Comparison of ENCODE assay signal across 8 cellular contexts in genomic region chr13:74132152-74132767, GRCh38. TPM values are rescaled to one million over a fixed set of nuclear protein-coding genes. Genes with fewer than 3 reads are reported as not detected.
DNase-seq lines count a peak whose midpoint lies in the region; ATAC-seq and TF ChIP-seq lines count a peak whose summit lies in the region.

No MANE protein-coding gene starts in this region.

- H3K4me3 Mint-ChIP-seq in activated T-cell treated with anti-CD3 and anti-CD28 coated beads, Interleukin-2, amount 50 U/mL, for 24 hours = peak overlapping the region; percentile 99

- peak overlapping the region; percentile 65 to 98 (median 89) for H3K4me3 ChIP-seq in heart right ventricle
- H3K4me3 ChIP-seq in gastrocnemius medialis = peak overlapping the region; percentile 84 to 97 (median 90)

- H3K4me1 Mint-ChIP-seq in activated T-cell treated with anti-CD3 and anti-CD28 coated beads, Interleukin-2, amount 50 U/mL, for 24 hours (ENCODE audit: low read depth) = peaks cover 49% of the 10 kb centered on the region

- H3K4me1 ChIP-seq in heart right ventricle (peaks cover 0 to 62% (median 38%) of the 10 kb centered on the region in 9 donors), gastrocnemius medialis (peaks cover 36 to 45% of the 10 kb centered on the region in 2 donors)

- ATAC-seq in heart right ventricle (no peak), Right ventricle myocardium inferior (no peak), gastrocnemius medialis (no peak), GM18907 (IDR thresholded peaks at IDR 0.05; ENCODE audit: unreplicated experiment) (no peak), HG03457 (IDR thresholded peaks at IDR 0.05; ENCODE audit: unreplicated experiment) (no peak)

- peaks cover 0 to 12% (median 0%) of the 10 kb centered on the region in 7 donors for H3K27me3 ChIP-seq in heart right ventricle
- no peaks in the 10 kb centered on the region for H3K27me3 ChIP-seq in gastrocnemius medialis

- TF ChIP-seq CTCF in heart right ventricle (IDR thresholded peaks at IDR 0.05) (no peak), gastrocnemius medialis (IDR thresholded peaks at IDR 0.05 in 4 of 5, conservative IDR thresholded peaks at IDR 0.05 in 1 of 5) (no peak)

- DNase-seq in heart right ventricle (no peak), Right ventricle myocardium inferior (ENCODE audit: missing footprints) (no peak), globus pallidus (ENCODE audit: low spot score) (peak; percentile 24), gastrocnemius medialis (no peak), COLO668 (lab: John Stamatoyannopoulos, UW; ENCODE audit: unreplicated experiment) (no peak)
- no peak for DNase-seq in activated T-cell treated with anti-CD3 and anti-CD28 coated beads, Interleukin-2, amount 50 U/mL, for 24 hours

- in situ Hi-C loops in gastrocnemius medialis (cut with MboI; ENCODE audit: low sequenced_read_pairs in 4 of 4) = no loop called here

- H3K27me3 Mint-ChIP-seq in activated T-cell treated with anti-CD3 and anti-CD28 coated beads, Interleukin-2, amount 50 U/mL, for 24 hours = no peaks in the 10 kb centered on the region

- H3K36me3 ChIP-seq in heart right ventricle = no peaks in the 10 kb centered on the region
- H3K36me3 ChIP-seq in gastrocnemius medialis = no peaks in the 10 kb centered on the region

- intact Hi-C loops in heart right ventricle (cut with DNase I) = loop anchor here in 9 of 10 donors (2.0 to 10.0 kb wide), 16 partner anchors 45 to 1083 kb away; no protein-coding TSS in a partner anchor
- intact Hi-C loops in Right ventricle myocardium inferior (cut with DNase I) = loop anchor here (2.0 to 5.0 kb wide), 4 partner anchors 155 to 365 kb away; no protein-coding TSS in a partner anchor
- intact Hi-C loops in gastrocnemius medialis (cut with DNase I; ENCODE audit: low total_unique reads) = loop anchor here (10.0 kb wide), 3 partner anchors 297 to 1077 kb away; partner anchors contain the start of gene KLF5

- H3K9me3 ChIP-seq in heart right ventricle = no peaks in the 10 kb centered on the region
- H3K9me3 ChIP-seq in gastrocnemius medialis = no peaks in the 10 kb centered on the region

- peak overlapping the region; percentile 100 for H3K27ac Mint-ChIP-seq in activated T-cell treated with anti-CD3 and anti-CD28 coated beads, Interleukin-2, amount 50 U/mL, for 24 hours

- H3K27ac ChIP-seq in heart right ventricle (peak overlapping the region; percentile 93 to 99 (median 97)), gastrocnemius medialis (peak overlapping the region; percentile 94 to 96 (median 96))

- WGBS in heart right ventricle, 2 donors = 7 to 17% methylated on average over 17 of the region's 17 CpGs

- H3K36me3 Mint-ChIP-seq in activated T-cell treated with anti-CD3 and anti-CD28 coated beads, Interleukin-2, amount 50 U/mL, for 24 hours (ENCODE audit: low read depth) = peaks cover 15% of the 10 kb centered on the region

- no peaks in the 10 kb centered on the region for H3K9me3 Mint-ChIP-seq in activated T-cell treated with anti-CD3 and anti-CD28 coated beads, Interleukin-2, amount 50 U/mL, for 24 hours

- peak in 1 of 2 donors; percentile 26 for TF ChIP-seq POLR2A in gastrocnemius medialis (IDR thresholded peaks at IDR 0.05)

RNA-seq across cellular contexts. Expression of gene KLF12, which starts 1.9 kb away (rescaled TPM):
- total RNA-seq in heart right ventricle (10 to 100 TPM; 11.2 to 23.9 (median 21.2) TPM), Right ventricle myocardium inferior (18.9 TPM), gastrocnemius medialis (1 to 10 TPM; 3.2 to 7.6 (median 5.7) TPM)
- 1 to 10 TPM; 2.1 to 3.5 TPM for polyA plus RNA-seq in heart right ventricle
